Comparison of ENCODE assay signal across 32 cellular contexts in the genomic region with DNA sequence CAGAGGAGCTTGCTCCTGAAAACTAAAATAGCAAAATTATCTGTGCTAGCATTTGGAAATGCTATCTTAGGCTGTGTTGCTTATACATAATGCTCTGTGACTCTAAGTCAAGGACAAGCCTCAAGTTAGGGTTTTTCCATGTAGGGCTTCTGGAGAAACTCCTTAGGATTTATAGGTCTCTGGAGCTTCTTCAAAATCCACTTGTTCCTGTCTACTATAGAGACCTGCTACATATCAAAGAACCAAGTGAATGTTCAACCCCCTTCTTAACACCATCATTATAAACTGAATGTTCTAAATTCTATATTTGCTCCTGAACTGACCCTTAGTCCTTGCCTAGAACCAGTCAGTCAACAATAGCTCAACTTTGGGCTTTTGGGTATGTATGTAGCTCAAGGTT.
"Had no signal": no experiment of that assay in that cellular context is flagged by ENCODE, and none has a peak within 500 bp of the region (broad histone marks: within the 10 kb centered on the region; RNA-seq: fewer than 3 reads in every experiment).

No MANE protein-coding gene starts in this region.

- H3K27ac ChIP-seq: adrenal gland, ascending aorta, body of pancreas, brain microvascular endothelial cell, breast epithelium, cardiac muscle cell had no signal

- H3K4me3 ChIP-seq: adrenal gland, ascending aorta, body of pancreas, breast epithelium, cardiac muscle cell had no signal

- DNase-seq: activated effector memory CD4-positive, alpha-beta T cell treated with anti-CD3 and anti-CD28 coated beads, Interleukin-2, amount 50 U/mL, for 16 hours; activated effector memory CD4-positive, alpha-beta T cell treated with Interleukin-2 at 50 U/mL for 16 hours; activated gamma-delta T cell; activated gamma-delta T cell treated with Interleukin-2 at 50 U/mL for 16 hours; activated naive CD4-positive, alpha-beta T cell; activated naive CD4-positive, alpha-beta T cell treated with anti-CD3 and anti-CD28 coated beads for 36 hours; activated naive CD4-positive, alpha-beta T cell treated with anti-CD3 and anti-CD28 coated beads, Interleukin-2, amount 10 ng/mL, durations not matched to agents 7 days and 5 days; activated naive CD4-positive, alpha-beta T cell treated with anti-CD3 and anti-CD28 coated beads, Interleukin-2, amount 50 U/mL, for 16 hours; activated naive CD4-positive, alpha-beta T cell treated with Interleukin-2 at 50 U/mL for 16 hours; activated naive CD8-positive, alpha-beta T cell treated with anti-CD3 and anti-CD28 coated beads for 36 hours; activated naive CD8-positive, alpha-beta T cell treated with anti-CD3 and anti-CD28 coated beads, Interleukin-2, amount 10 ng/mL, durations not matched to agents 7 days and 5 days; activated naive CD8-positive, alpha-beta T cell treated with anti-CD3 and anti-CD28 coated beads, Interleukin-2, amount 50 U/mL, for 24 hours; activated T-cell treated with anti-CD3 and anti-CD28 coated beads, Interleukin-2, amount 50 U/mL, for 1 hour; activated T-cell treated with anti-CD3 and anti-CD28 coated beads, Interleukin-2, amount 50 U/mL, for 24 hours; activated T-cell treated with anti-CD3 and anti-CD28 coated beads, Interleukin-2, amount 50 U/mL, for 4 hours; activated T-cell treated with anti-CD3 and anti-CD28 coated beads, Interleukin-2, amount 50 U/mL, for 48 hours; activated T-cell treated with anti-CD3 and anti-CD28 coated beads, Interleukin-2, amount 50 U/mL, for 72 hours; adrenal gland; amniotic stem cell; amygdala; anterior cingulate cortex; aorta; body of pancreas; brain microvascular endothelial cell; caudate nucleus; central memory CD4-positive, alpha-beta T cell; cerebellar nuclear complex had no signal

- H3K9me3 ChIP-seq: adrenal gland, ascending aorta, body of pancreas, breast epithelium had no signal

- H3K27me3 ChIP-seq: adrenal gland, ascending aorta, body of pancreas, brain microvascular endothelial cell, breast epithelium, cardiac muscle cell had no signal

- H3K36me3 ChIP-seq: adrenal gland, ascending aorta, brain microvascular endothelial cell, breast epithelium, cardiac muscle cell had no signal

- H3K4me1 ChIP-seq: adrenal gland, ascending aorta, body of pancreas, breast epithelium had no signal

- ATAC-seq: activated naive CD4-positive, alpha-beta T cell treated with anti-CD3 and anti-CD28 coated beads, Interleukin-2, amount 50 U/mL, for 72 hours; activated naive CD8-positive, alpha-beta T cell treated with anti-CD3 and anti-CD28 coated beads, Interleukin-2, amount 50 U/mL, for 24 hours; activated T-cell treated with anti-CD3 and anti-CD28 coated beads, Interleukin-2, amount 50 U/mL, for 4 hours; activated T-cell treated with anti-CD3 and anti-CD28 coated beads, Interleukin-2, amount 50 U/mL, for 72 hours; activated T-helper 17 cell treated with anti-CD3 and anti-CD28 coated beads, Interleukin-2, amount 50 U/mL, for 72 hours; body of pancreas had no signal
